In the genomic region with DNA sequence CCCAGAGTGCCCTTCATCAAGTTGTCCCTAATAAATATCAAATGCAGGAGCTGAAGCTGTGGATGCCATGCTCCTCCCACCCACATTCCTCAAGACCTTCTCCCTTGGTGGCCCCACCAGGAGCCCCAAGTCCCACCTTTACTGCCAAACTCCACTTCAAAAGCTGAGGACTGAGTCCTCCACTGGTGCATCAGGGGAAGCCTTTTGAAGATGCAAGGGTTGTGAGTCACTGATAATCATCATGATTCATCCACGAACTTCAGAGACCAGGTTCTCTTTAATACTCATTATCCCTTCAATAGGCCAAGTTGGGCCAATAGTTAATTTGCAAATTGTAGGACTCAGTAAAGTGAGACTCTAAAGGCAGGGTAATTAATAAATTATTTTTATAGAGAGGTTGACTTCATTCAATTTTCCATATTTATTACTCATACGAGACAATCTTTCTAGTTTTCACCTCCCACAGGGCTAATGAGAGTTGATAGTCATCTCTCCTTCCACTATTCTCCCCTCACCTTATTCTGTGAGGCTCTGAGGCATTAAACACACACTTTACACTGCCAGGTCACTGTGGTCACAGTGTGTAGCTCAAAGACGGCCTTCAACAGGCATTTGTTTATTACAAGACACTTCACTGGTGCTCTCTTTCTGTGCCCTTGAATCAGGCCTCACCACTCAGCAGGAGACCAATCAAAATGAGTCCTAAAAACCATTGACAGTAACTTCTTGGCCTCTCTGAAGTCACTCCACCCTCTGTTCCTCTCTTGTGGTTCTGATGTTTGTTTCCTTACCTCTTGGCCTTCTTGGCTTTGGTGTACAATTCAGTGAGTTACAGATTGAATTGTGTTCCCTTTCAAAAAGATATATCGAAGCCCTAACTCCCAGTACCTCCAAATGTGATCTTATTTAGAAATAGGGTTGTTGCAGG, we compare ENCODE assay signal across 13 cellular contexts.
A peak's percentile ranks its signal among the peaks of the same experiment; 100 is the strongest.
DNase-seq lines count a peak whose midpoint lies in the region; ATAC-seq, FAIRE-seq and TF ChIP-seq lines count a peak whose summit lies in the region.
"Had no signal": no experiment of that assay in that cellular context is flagged by ENCODE, and none has a peak within 500 bp of the region (broad histone marks: within the 10 kb centered on the region; RNA-seq: fewer than 3 reads in every experiment).

No MANE protein-coding gene starts in this region.

- H3K79me2 ChIP-seq in endothelial cell of umbilical vein (ENCODE audit: control insufficient read depth, insufficient read depth, low read length) = no peaks in the 10 kb centered on the region
- H3K79me2 ChIP-seq: hepatocyte had no signal

- no TSS peak for BruUV-seq in endothelial cell of umbilical vein (replicated peaks; lab: Mats Ljungman, UMichigan)

- ATAC-seq in RWPE2 (ENCODE audit: low read depth) = peak; percentile 62
- no peak for ATAC-seq in stimulated activated naive B cell treated with anti-CD40 and anti-IgM and Interleukin-4, amounts not matched to agents 10 μg/mL and 1 μg/mL and 100 μg/mL, for 72 hours (replicated peaks)
- ATAC-seq in activated CD8-positive, alpha-beta memory T cell treated with anti-CD3 and anti-CD28 coated beads, Interleukin-2, amount 10 ng/mL, durations not matched to agents 7 days and 5 days = no peak

- dilution Hi-C loops in endothelial cell of umbilical vein (cut with MboI; ENCODE audit: extremely low pct_ligation_motif_present, low sequenced_read_pairs) = no loop called here

- intact Hi-C loops in endothelial cell of umbilical vein (cut with micrococcal nuclease) = loop anchor here (1.0 kb wide), 1 partner anchor 166 kb away; no protein-coding TSS in a partner anchor

- H3K36me3 ChIP-seq in RWPE2 (ENCODE audit: low read depth) = no peaks in the 10 kb centered on the region
- H3K36me3 ChIP-seq in endothelial cell of umbilical vein (ENCODE audit: control insufficient read depth in 2 of 2, extremely low read depth in 1 of 2, insufficient read depth in 2 of 2, low read length in 2 of 2) = no peaks in the 10 kb centered on the region
- H3K36me3 ChIP-seq in HAP-1 (replicated peaks) = no peaks in the 10 kb centered on the region

- H3K9me3 ChIP-seq in RWPE2 (ENCODE audit: severe bottlenecking) (no peaks in the 10 kb centered on the region), endothelial cell of umbilical vein (replicated peaks; ENCODE audit: control insufficient read depth, insufficient read depth, low read length) (no peaks in the 10 kb centered on the region), HAP-1 (no peaks in the 10 kb centered on the region)

- DNase-seq in activated naive CD4-positive, alpha-beta T cell treated with anti-CD3 and anti-CD28 coated beads, Interleukin-2, amount 10 ng/mL, durations not matched to agents 7 days and 5 days = no peak
- no peak for DNase-seq in activated naive CD4-positive, alpha-beta T cell treated with Interleukin-2 at 50 U/mL for 16 hours
- DNase-seq in RWPE2 (ENCODE audit: low spot score) (no peak), endothelial cell of umbilical vein (ENCODE audit: low read depth, low spot score) (no peak), MV-4-11 (lab: John Stamatoyannopoulos, UW) (no peak), HAP-1 (ENCODE audit: low spot score in 2 of 2) (no peak)
- DNase-seq in stimulated activated naive B cell treated with anti-CD40 and anti-IgM and Interleukin-4, amounts not matched to agents 10 μg/mL and 1 μg/mL and 100 μg/mL, for 72 hours = no peak
- no peak for DNase-seq in activated CD8-positive, alpha-beta memory T cell treated with anti-CD3 and anti-CD28 coated beads, Interleukin-2, amount 10 ng/mL, durations not matched to agents 7 days and 5 days
- DNase-seq: activated CD4-positive, alpha-beta T cell treated with anti-CD3 and anti-CD28 coated beads, Interleukin-2, amount 50 U/mL, for 4 hours; KBM-7; NK-92 treated with Interleukin-12 subunit alpha and Interleukin-12 subunit beta, amount 100 ng/mL, for 24 hours; occipital lobe had no signal

- peaks cover 6% of the 10 kb centered on the region for H3K9me3 Mint-ChIP-seq in activated naive CD4-positive, alpha-beta T cell treated with anti-CD3 and anti-CD28 coated beads, Interleukin-2, amount 10 ng/mL, durations not matched to agents 7 days and 5 days
- H3K9me3 Mint-ChIP-seq in stimulated activated naive B cell treated with anti-CD40 and anti-IgM and Interleukin-4, amounts not matched to agents 10 μg/mL and 1 μg/mL and 100 μg/mL, for 72 hours = no peaks in the 10 kb centered on the region
- no peaks in the 10 kb centered on the region for H3K9me3 Mint-ChIP-seq in activated CD8-positive, alpha-beta memory T cell treated with anti-CD3 and anti-CD28 coated beads, Interleukin-2, amount 10 ng/mL, durations not matched to agents 7 days and 5 days (ENCODE audit: low read depth)

- H3K27me3 ChIP-seq in RWPE2 (ENCODE audit: insufficient read depth, poor library complexity, severe bottlenecking) (no peaks in the 10 kb centered on the region), endothelial cell of umbilical vein (ENCODE audit: control insufficient read depth in 2 of 2, insufficient read depth in 2 of 2, low read length in 2 of 2) (no peaks in the 10 kb centered on the region), HAP-1 (ENCODE audit: low read depth) (no peaks in the 10 kb centered on the region)
- H3K27me3 ChIP-seq: hepatocyte had no signal

- no peaks in the 10 kb centered on the region for H3K36me3 Mint-ChIP-seq in activated naive CD4-positive, alpha-beta T cell treated with anti-CD3 and anti-CD28 coated beads, Interleukin-2, amount 10 ng/mL, durations not matched to agents 7 days and 5 days
- H3K36me3 Mint-ChIP-seq in stimulated activated naive B cell treated with anti-CD40 and anti-IgM and Interleukin-4, amounts not matched to agents 10 μg/mL and 1 μg/mL and 100 μg/mL, for 72 hours = no peaks in the 10 kb centered on the region
- H3K36me3 Mint-ChIP-seq in activated CD8-positive, alpha-beta memory T cell treated with anti-CD3 and anti-CD28 coated beads, Interleukin-2, amount 10 ng/mL, durations not matched to agents 7 days and 5 days = no peaks in the 10 kb centered on the region

- in situ Hi-C loops in HAP-1 (cut with MboI; ENCODE audit: low sequenced_read_pairs) = no loop called here

- no peak for TF ChIP-seq POLR2A in endothelial cell of umbilical vein (IDR thresholded peaks at IDR 0.05; ENCODE audit: low read depth, low read length)

- H3K4me1 Mint-ChIP-seq in activated naive CD4-positive, alpha-beta T cell treated with anti-CD3 and anti-CD28 coated beads, Interleukin-2, amount 10 ng/mL, durations not matched to agents 7 days and 5 days = peaks cover 35% of the 10 kb centered on the region
- H3K4me1 Mint-ChIP-seq in stimulated activated naive B cell treated with anti-CD40 and anti-IgM and Interleukin-4, amounts not matched to agents 10 μg/mL and 1 μg/mL and 100 μg/mL, for 72 hours = peaks cover 12 to 16% of the 10 kb centered on the region in 2 donors
- peaks cover 2% of the 10 kb centered on the region for H3K4me1 Mint-ChIP-seq in activated CD8-positive, alpha-beta memory T cell treated with anti-CD3 and anti-CD28 coated beads, Interleukin-2, amount 10 ng/mL, durations not matched to agents 7 days and 5 days

- peaks cover 14% of the 10 kb centered on the region for H3K27me3 Mint-ChIP-seq in activated naive CD4-positive, alpha-beta T cell treated with anti-CD3 and anti-CD28 coated beads, Interleukin-2, amount 10 ng/mL, durations not matched to agents 7 days and 5 days
- peaks cover 6 to 18% of the 10 kb centered on the region in 2 donors for H3K27me3 Mint-ChIP-seq in stimulated activated naive B cell treated with anti-CD40 and anti-IgM and Interleukin-4, amounts not matched to agents 10 μg/mL and 1 μg/mL and 100 μg/mL, for 72 hours
- H3K27me3 Mint-ChIP-seq in activated CD8-positive, alpha-beta memory T cell treated with anti-CD3 and anti-CD28 coated beads, Interleukin-2, amount 10 ng/mL, durations not matched to agents 7 days and 5 days = peaks cover 3% of the 10 kb centered on the region

- no peak for FAIRE-seq in endothelial cell of umbilical vein (lab: Jason Lieb, UNC)

- H3K27ac Mint-ChIP-seq in activated naive CD4-positive, alpha-beta T cell treated with anti-CD3 and anti-CD28 coated beads, Interleukin-2, amount 10 ng/mL, durations not matched to agents 7 days and 5 days = peak overlapping the region; percentile 54
- peak overlapping the region; percentile 25 for H3K27ac Mint-ChIP-seq in stimulated activated naive B cell treated with anti-CD40 and anti-IgM and Interleukin-4, amounts not matched to agents 10 μg/mL and 1 μg/mL and 100 μg/mL, for 72 hours
- no peak overlapping the region for H3K27ac Mint-ChIP-seq in activated CD8-positive, alpha-beta memory T cell treated with anti-CD3 and anti-CD28 coated beads, Interleukin-2, amount 10 ng/mL, durations not matched to agents 7 days and 5 days

- H3K27ac ChIP-seq in RWPE2 (ENCODE audit: poor library complexity, severe bottlenecking) (no peak overlapping the region), endothelial cell of umbilical vein (ENCODE audit: insufficient read depth, low read depth, low read length) (no peak overlapping the region)
- H3K27ac ChIP-seq: hepatocyte had no signal

- H3K4me3 Mint-ChIP-seq in activated naive CD4-positive, alpha-beta T cell treated with anti-CD3 and anti-CD28 coated beads, Interleukin-2, amount 10 ng/mL, durations not matched to agents 7 days and 5 days = no peak overlapping the region
- no peak overlapping the region for H3K4me3 Mint-ChIP-seq in stimulated activated naive B cell treated with anti-CD40 and anti-IgM and Interleukin-4, amounts not matched to agents 10 μg/mL and 1 μg/mL and 100 μg/mL, for 72 hours
- H3K4me3 Mint-ChIP-seq in activated CD8-positive, alpha-beta memory T cell treated with anti-CD3 and anti-CD28 coated beads, Interleukin-2, amount 10 ng/mL, durations not matched to agents 7 days and 5 days = no peak overlapping the region

- POLR2A ChIA-PET in endothelial cell of umbilical vein (lab: Charles Lee) = no interaction called here

- TF ChIP-seq CTCF in RWPE2 (IDR thresholded peaks at IDR 0.05; ENCODE audit: poor library complexity, severe bottlenecking) = no peak
- no peak for TF ChIP-seq CTCF in endothelial cell of umbilical vein (IDR thresholded peaks at IDR 0.05; ENCODE audit: extremely low read depth in 1 of 2, insufficient read depth in 1 of 2, low read depth in 1 of 2, low read length in 2 of 2)

- H4K20me1 ChIP-seq in endothelial cell of umbilical vein (replicated peaks; ENCODE audit: control insufficient read depth, extremely low read depth, insufficient read depth, low read length) = no peaks in the 10 kb centered on the region

- H3K9me1 ChIP-seq in endothelial cell of umbilical vein (replicated peaks; ENCODE audit: control insufficient read depth, extremely low read depth, insufficient read depth, low read length) = no peaks in the 10 kb centered on the region

- H3K4me2 ChIP-seq in endothelial cell of umbilical vein (ENCODE audit: insufficient read depth, low read length) = no peak overlapping the region
- H3K4me2 ChIP-seq: hepatocyte had no signal

- CTCF ChIA-PET in activated naive CD4-positive, alpha-beta T cell treated with anti-CD3 and anti-CD28 coated beads, Interleukin-2, amount 10 ng/mL, durations not matched to agents 7 days and 5 days (lab: Charles Lee) = no interaction called here
- CTCF ChIA-PET in endothelial cell of umbilical vein (lab: Charles Lee) = interaction anchor here (1.3 to 2.3 kb wide), 2 partner anchors 10 to 115 kb away, joined by 3 to 11 read pairs; no protein-coding TSS in a partner anchor
- CTCF ChIA-PET in activated CD8-positive, alpha-beta memory T cell treated with anti-CD3 and anti-CD28 coated beads, Interleukin-2, amount 10 ng/mL, durations not matched to agents 7 days and 5 days (lab: Charles Lee) = no interaction called here

- no peak overlapping the region for H3K9ac ChIP-seq in endothelial cell of umbilical vein (replicated peaks; ENCODE audit: extremely low read depth, insufficient read depth, low read length)

- peaks cover 21% of the 10 kb centered on the region for H3K4me1 ChIP-seq in RWPE2 (ENCODE audit: insufficient read depth, poor library complexity, severe bottlenecking)
- H3K4me1 ChIP-seq in endothelial cell of umbilical vein (ENCODE audit: control insufficient read depth, extremely low read depth, insufficient read depth, low read length) = peaks cover 29% of the 10 kb centered on the region
- H3K4me1 ChIP-seq in HAP-1 = no peaks in the 10 kb centered on the region

- H3K4me3 ChIP-seq in RWPE2 (ENCODE audit: severe bottlenecking) (no peak overlapping the region), endothelial cell of umbilical vein (replicated peaks in 1 of 3; ENCODE audit: insufficient read depth in 1 of 3, low read depth in 1 of 3, low read length in 3 of 3) (no peak overlapping the region), HAP-1 (no peak overlapping the region)
- H3K4me3 ChIP-seq: hepatocyte had no signal

- H2AFZ ChIP-seq in endothelial cell of umbilical vein (ENCODE audit: low read depth, low read length) = no peak overlapping the region
- H2AFZ ChIP-seq: hepatocyte had no signal
